ENCODE assay signal across 31 cellular contexts in the genomic region with DNA sequence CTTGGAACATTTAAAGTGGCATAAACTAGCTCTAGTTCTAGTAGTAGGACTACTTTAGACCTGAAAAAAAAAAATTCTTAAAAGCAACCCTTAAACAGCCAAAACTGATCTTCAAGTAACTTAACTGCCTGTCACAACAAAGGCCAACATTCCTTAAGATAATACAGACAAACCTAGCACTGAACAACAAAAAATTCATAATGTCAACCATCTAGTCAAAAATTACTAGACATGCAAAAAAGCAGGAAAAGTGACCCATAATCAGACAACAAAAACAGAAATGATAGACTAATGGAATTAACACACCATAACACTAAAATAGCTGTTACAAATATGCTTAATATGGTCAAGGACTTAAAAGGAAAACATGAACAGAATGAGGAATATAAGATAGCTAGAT. TPM values are rescaled to one million over a fixed set of nuclear protein-coding genes. Genes with fewer than 3 reads are reported as not detected.
"Had no signal": no experiment of that assay in that cellular context is flagged by ENCODE, and none has a peak within 500 bp of the region (broad histone marks: within the 10 kb centered on the region; RNA-seq: fewer than 3 reads in every experiment).

No MANE protein-coding gene starts in this region.

- DNase-seq: dermis blood vessel endothelial cell; dorsolateral prefrontal cortex; effector CD4-positive, alpha-beta T cell; effector memory CD4-positive, alpha-beta T cell; erythroblast; esophagus squamous epithelium; foreskin fibroblast; foreskin melanocyte; gastrocnemius medialis; glutamatergic neuron; head of caudate nucleus; heart right ventricle; hippocampal formation; left cardiac atrium; left lung; left ventricle myocardium superior; lower lobe of right lung; mesenchymal stem cell; mucosa of descending colon had no signal

- H3K27me3 ChIP-seq: dorsolateral prefrontal cortex, esophagus squamous epithelium, gastrocnemius medialis, heart right ventricle, left lung had no signal

- FAIRE-seq: colon, islet of Langerhans, keratinocyte had no signal

- H3K4me1 ChIP-seq: esophagus squamous epithelium, left lung, lower lobe of right lung had no signal

- H3K27ac ChIP-seq: coronary artery, dorsolateral prefrontal cortex, epithelial cell of prostate, esophagus squamous epithelium, gastrocnemius medialis, heart right ventricle, left lung, lower lobe of right lung had no signal

- H3K4me3 ChIP-seq: coronary artery, dorsolateral prefrontal cortex, esophagus squamous epithelium, gastrocnemius medialis, heart right ventricle, left lung, lower lobe of right lung, mucosa of descending colon had no signal

- H3K36me3 ChIP-seq: gastrocnemius medialis, lower lobe of right lung had no signal

- ATAC-seq: esophagus mucosa, gastrocnemius medialis, heart right ventricle, left cardiac atrium, left lung, left ventricle myocardium superior, lower lobe of right lung, mucosa of descending colon had no signal

RNA-seq across cellular contexts. Expression of a gene that starts 6.7 kb away (rescaled TPM):
- polyA plus RNA-seq: keratinocyte had no signal

RNA-seq across cellular contexts. Expression of a gene that starts 16.9 kb away (rescaled TPM):
- total RNA-seq: dermis blood vessel endothelial cell, glomerular endothelial cell, kidney epithelial cell, lung microvascular endothelial cell, mesothelial cell of epicardium, myocyte had no signal
- polyA plus RNA-seq: keratinocyte had no signal

RNA-seq across cellular contexts. Expression of a gene that starts 45.4 kb away (rescaled TPM):
- total RNA-seq: dermis blood vessel endothelial cell, esophagus squamous epithelium, gastrocnemius medialis, left cardiac atrium, left ventricle myocardium superior, mesenteric fat pad had no signal
- polyA plus RNA-seq: keratinocyte had no signal
